In genomic region chr19:50835785-50836542, GRCh38 we compare ENCODE assay signal across 1 cellular context.
TF ChIP-seq lines count a peak whose summit lies in the region.

No MANE protein-coding gene starts in this region.

TF ChIP-seq in K562, 482 proteins besides CTCF, POLR2A, EP300 and RAD21 (continued from another document and continues in another):
- TF ChIP-seq MCM7 (IDR thresholded peaks at IDR 0.05) (no peak), ZNF740 (CRISPR knock-in tag; IDR thresholded peaks at IDR 0.05) (0 out of 2 replicates have a peak, but pooled peaks have one; percentile 26), ZNF740 (tag; IDR thresholded peaks at IDR 0.05) (no peak), POLR2B (IDR thresholded peaks at IDR 0.05; ENCODE audit: low read depth, partially characterized antibody) (peak; percentile 49), PRMT5 (CRISPR knock-in tag; IDR thresholded peaks at IDR 0.05) (no peak), SMARCC2 (IDR thresholded peaks at IDR 0.05; ENCODE audit: low read depth) (no peak), RFX1 (IDR thresholded peaks at IDR 0.05) (no peak), FOXK1 (CRISPR knock-in tag; IDR thresholded peaks at IDR 0.05; ENCODE audit: borderline replicate concordance) (no peak), L3MBTL2 (IDR thresholded peaks at IDR 0.05) (peak; percentile 87), ZNF717 (CRISPR knock-in tag; IDR thresholded peaks at IDR 0.05) (no peak), RNF2 (IDR thresholded peaks at IDR 0.05) (no peak), MGA (IDR thresholded peaks at IDR 0.05) (peak; percentile 72), ZFP30 (CRISPR knock-in tag; IDR thresholded peaks at IDR 0.05; ENCODE audit: borderline replicate concordance) (no peak), CCAR2 (IDR thresholded peaks at IDR 0.05; ENCODE audit: low read depth, low read length) (no peak), OTX1 (CRISPR knock-in tag; IDR thresholded peaks at IDR 0.05) (peak; percentile 40; the same call in 1 of the 2 replicates), FOXM1 (IDR thresholded peaks at IDR 0.05; ENCODE audit: low read depth) (no peak), FOXM1 (CRISPR knock-in tag; IDR thresholded peaks at IDR 0.05; ENCODE audit: low read depth) (0 out of 2 replicates have a peak, but pooled peaks have one; percentile 64), ZNF668 (CRISPR knock-in tag; IDR thresholded peaks at IDR 0.05) (no peak), SMARCA4 (IDR thresholded peaks at IDR 0.05) (no peak), NONO (IDR thresholded peaks at IDR 0.05; ENCODE audit: low read depth in 2 of 2, low read length in 1 of 2) (0 out of 4 replicates have a peak, but pooled peaks of 1 of the 2 experiments have one; percentile 21), BHLHE40 (IDR thresholded peaks at IDR 0.05; ENCODE audit: low read length) (peak; percentile 76), ETV5 (CRISPR knock-in tag; IDR thresholded peaks at IDR 0.05; ENCODE audit: low read depth) (0 out of 2 replicates have a peak, but pooled peaks have one; percentile 8), ZBTB11 (CRISPR knock-in tag; IDR thresholded peaks at IDR 0.05) (peak in 1 of 3 experiments; percentile 40; a peak in 1 of 6 replicates), PRDM10 (IDR thresholded peaks at IDR 0.05; ENCODE audit: partially characterized antibody) (no peak), ZFPM2 (CRISPR knock-in tag; IDR thresholded peaks at IDR 0.05) (0 out of 2 replicates have a peak, but pooled peaks have one; percentile 31), ZNF780A (CRISPR knock-in tag; IDR thresholded peaks at IDR 0.05) (no peak), ZNF384 (IDR thresholded peaks at IDR 0.05; ENCODE audit: low read depth, low read length) (no peak), ID3 (CRISPR knock-in tag; IDR thresholded peaks at IDR 0.05) (no peak), ID3 (tag; IDR thresholded peaks at IDR 0.05) (peak; percentile 50; the same call in 1 of the 2 replicates), TCF15 (CRISPR knock-in tag; IDR thresholded peaks at IDR 0.05) (no peak), HLTF (IDR thresholded peaks at IDR 0.05) (peak; percentile 18; the same call in 1 of the 2 replicates), BDP1 (IDR thresholded peaks at IDR 0.05; ENCODE audit: insufficient read depth, insufficient read length) (no peak), ELK3 (CRISPR knock-in tag; IDR thresholded peaks at IDR 0.05) (no peak)
